In the genomic region with DNA sequence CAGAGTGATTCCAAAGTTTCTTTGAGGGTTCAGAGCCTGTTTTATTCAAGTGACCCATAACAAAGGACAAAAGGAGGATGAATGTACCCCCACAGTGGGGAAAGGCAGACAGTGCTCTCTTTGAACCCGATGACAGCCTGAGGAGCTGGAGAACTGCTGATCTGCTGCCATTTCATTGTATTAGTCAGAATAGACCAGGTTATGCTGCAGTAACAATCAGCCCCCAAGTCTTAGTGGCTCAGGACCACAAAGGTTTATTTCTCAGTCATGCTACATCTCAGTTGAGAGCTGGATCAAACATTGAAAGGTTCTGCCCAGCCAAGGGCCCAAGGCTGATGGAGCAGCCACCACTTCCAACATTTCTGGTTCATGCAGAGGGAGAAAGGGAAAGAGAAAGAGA, we compare ENCODE assay signal across 40 cellular contexts.
"Had no signal": no experiment of that assay in that cellular context is flagged by ENCODE, and none has a peak within 500 bp of the region (broad histone marks: within the 10 kb centered on the region; RNA-seq: fewer than 3 reads in every experiment).

No MANE protein-coding gene starts in this region.

- H3K9me3 ChIP-seq: adrenal gland, ascending aorta, body of pancreas had no signal

- DNase-seq: activated effector memory CD4-positive, alpha-beta T cell treated with anti-CD3 and anti-CD28 coated beads, Interleukin-2, amount 50 U/mL, for 16 hours; activated effector memory CD4-positive, alpha-beta T cell treated with Interleukin-2 at 50 U/mL for 16 hours; activated gamma-delta T cell; activated gamma-delta T cell treated with Interleukin-2 at 50 U/mL for 16 hours; activated naive CD4-positive, alpha-beta T cell; activated naive CD4-positive, alpha-beta T cell treated with anti-CD3 and anti-CD28 coated beads for 36 hours; activated naive CD4-positive, alpha-beta T cell treated with anti-CD3 and anti-CD28 coated beads, Interleukin-2, amount 10 ng/mL, durations not matched to agents 7 days and 5 days; activated naive CD4-positive, alpha-beta T cell treated with anti-CD3 and anti-CD28 coated beads, Interleukin-2, amount 50 U/mL, for 16 hours; activated naive CD4-positive, alpha-beta T cell treated with Interleukin-2 at 50 U/mL for 16 hours; activated naive CD8-positive, alpha-beta T cell treated with anti-CD3 and anti-CD28 coated beads for 36 hours; activated naive CD8-positive, alpha-beta T cell treated with anti-CD3 and anti-CD28 coated beads, Interleukin-2, amount 10 ng/mL, durations not matched to agents 7 days and 5 days; activated naive CD8-positive, alpha-beta T cell treated with anti-CD3 and anti-CD28 coated beads, Interleukin-2, amount 50 U/mL, for 24 hours; activated T-cell treated with anti-CD3 and anti-CD28 coated beads, Interleukin-2, amount 50 U/mL, for 1 hour; activated T-cell treated with anti-CD3 and anti-CD28 coated beads, Interleukin-2, amount 50 U/mL, for 24 hours; activated T-cell treated with anti-CD3 and anti-CD28 coated beads, Interleukin-2, amount 50 U/mL, for 4 hours; activated T-cell treated with anti-CD3 and anti-CD28 coated beads, Interleukin-2, amount 50 U/mL, for 48 hours; activated T-cell treated with anti-CD3 and anti-CD28 coated beads, Interleukin-2, amount 50 U/mL, for 72 hours; adrenal gland; amniotic stem cell; amygdala; anterior cingulate cortex; aorta; body of pancreas; brain microvascular endothelial cell; caudate nucleus; central memory CD4-positive, alpha-beta T cell; cerebellar nuclear complex had no signal

- FAIRE-seq: astrocyte, bronchial epithelial cell had no signal

- H3K4me1 ChIP-seq: adrenal gland, ascending aorta, body of pancreas, breast epithelium had no signal

- H3K27ac ChIP-seq: adrenal gland, ascending aorta, body of pancreas, brain microvascular endothelial cell, breast epithelium, cardiac muscle cell had no signal

- ATAC-seq: activated naive CD4-positive, alpha-beta T cell treated with anti-CD3 and anti-CD28 coated beads, Interleukin-2, amount 50 U/mL, for 72 hours; activated naive CD8-positive, alpha-beta T cell treated with anti-CD3 and anti-CD28 coated beads, Interleukin-2, amount 50 U/mL, for 24 hours; activated T-cell treated with anti-CD3 and anti-CD28 coated beads, Interleukin-2, amount 50 U/mL, for 4 hours; activated T-cell treated with anti-CD3 and anti-CD28 coated beads, Interleukin-2, amount 50 U/mL, for 72 hours; activated T-helper 17 cell treated with anti-CD3 and anti-CD28 coated beads, Interleukin-2, amount 50 U/mL, for 72 hours; body of pancreas had no signal

- H3K36me3 ChIP-seq: adrenal gland, ascending aorta, brain microvascular endothelial cell, breast epithelium, cardiac muscle cell had no signal

- H3K27ac Mint-ChIP-seq: activated naive CD4-positive, alpha-beta T cell treated with anti-CD3 and anti-CD28 coated beads for 36 hours; activated naive CD4-positive, alpha-beta T cell treated with anti-CD3 and anti-CD28 coated beads, Interleukin-2, amount 10 ng/mL, durations not matched to agents 7 days and 5 days; activated naive CD4-positive, alpha-beta T cell treated with anti-CD3 and anti-CD28 coated beads, Interleukin-2, amount 50 U/mL, for 24 hours; activated naive CD4-positive, alpha-beta T cell treated with anti-CD3 and anti-CD28 coated beads, Interleukin-2, amount 50 U/mL, for 72 hours; activated naive CD8-positive, alpha-beta T cell; activated naive CD8-positive, alpha-beta T cell treated with anti-CD3 and anti-CD28 coated beads for 36 hours; activated naive CD8-positive, alpha-beta T cell treated with anti-CD3 and anti-CD28 coated beads, Interleukin-2, amount 10 ng/mL, durations not matched to agents 7 days and 5 days; activated naive CD8-positive, alpha-beta T cell treated with anti-CD3 and anti-CD28 coated beads, Interleukin-2, amount 50 U/mL, for 24 hours; activated T-cell treated with anti-CD3 and anti-CD28 coated beads, Interleukin-2, amount 50 U/mL, for 24 hours; activated T-cell treated with anti-CD3 and anti-CD28 coated beads, Interleukin-2, amount 50 U/mL, for 72 hours; activated T-helper 1 cell treated with anti-CD3 and anti-CD28 coated beads, Interleukin-12 subunit alpha, Interleukin-12 subunit beta, Interleukin-2, Interleukin-4 antibody, amounts not matched to agents 30 ng/mL and 10 ng/mL and 1 ng/mL, durations not matched to agents 14 hours and 24 hours and 36 hours; activated T-helper 17 cell treated with anti-CD3 and anti-CD28 coated beads, Interleukin-2, amount 50 U/mL, for 72 hours; activated T-helper 2 cell treated with anti-CD3 and anti-CD28 coated beads, Interferon-gamma antibody, Interleukin-2, Interleukin-4, amounts not matched to agents 10 μg/mL and 5 μg/mL and 100 μg/mL, durations not matched to agents 14 hours and 24 hours and 36 hours; brain had no signal

- H3K4me1 Mint-ChIP-seq: activated naive CD4-positive, alpha-beta T cell treated with anti-CD3 and anti-CD28 coated beads, Interleukin-2, amount 10 ng/mL, durations not matched to agents 7 days and 5 days; activated naive CD4-positive, alpha-beta T cell treated with anti-CD3 and anti-CD28 coated beads, Interleukin-2, amount 50 U/mL, for 24 hours; brain; central memory CD8-positive, alpha-beta T cell had no signal

- H3K27me3 Mint-ChIP-seq: activated naive CD4-positive, alpha-beta T cell treated with anti-CD3 and anti-CD28 coated beads, Interleukin-2, amount 10 ng/mL, durations not matched to agents 7 days and 5 days; activated naive CD8-positive, alpha-beta T cell treated with anti-CD3 and anti-CD28 coated beads, Interleukin-2, amount 50 U/mL, for 24 hours; brain had no signal

- H3K4me3 Mint-ChIP-seq: activated naive CD4-positive, alpha-beta T cell treated with anti-CD3 and anti-CD28 coated beads for 36 hours; activated naive CD4-positive, alpha-beta T cell treated with anti-CD3 and anti-CD28 coated beads, Interleukin-2, amount 10 ng/mL, durations not matched to agents 7 days and 5 days; activated naive CD4-positive, alpha-beta T cell treated with anti-CD3 and anti-CD28 coated beads, Interleukin-2, amount 50 U/mL, for 24 hours; activated naive CD8-positive, alpha-beta T cell; activated naive CD8-positive, alpha-beta T cell treated with anti-CD3 and anti-CD28 coated beads for 36 hours; activated naive CD8-positive, alpha-beta T cell treated with anti-CD3 and anti-CD28 coated beads, Interleukin-2, amount 10 ng/mL, durations not matched to agents 7 days and 5 days; activated naive CD8-positive, alpha-beta T cell treated with anti-CD3 and anti-CD28 coated beads, Interleukin-2, amount 50 U/mL, for 24 hours; activated T-cell treated with anti-CD3 and anti-CD28 coated beads, Interleukin-2, amount 50 U/mL, for 24 hours; activated T-cell treated with anti-CD3 and anti-CD28 coated beads, Interleukin-2, amount 50 U/mL, for 4 hours; activated T-cell treated with anti-CD3 and anti-CD28 coated beads, Interleukin-2, amount 50 U/mL, for 72 hours; activated T-helper 1 cell treated with anti-CD3 and anti-CD28 coated beads, Interleukin-12 subunit alpha, Interleukin-12 subunit beta, Interleukin-2, Interleukin-4 antibody, amounts not matched to agents 30 ng/mL and 10 ng/mL and 1 ng/mL, durations not matched to agents 14 hours and 24 hours and 36 hours; activated T-helper 17 cell treated with anti-CD3 and anti-CD28 coated beads, Interleukin-2, amount 50 U/mL, for 72 hours; brain; central memory CD8-positive, alpha-beta T cell had no signal

- H3K4me3 ChIP-seq: adrenal gland, ascending aorta, body of pancreas, breast epithelium, cardiac muscle cell had no signal

- H3K36me3 Mint-ChIP-seq: activated naive CD4-positive, alpha-beta T cell treated with anti-CD3 and anti-CD28 coated beads, Interleukin-2, amount 10 ng/mL, durations not matched to agents 7 days and 5 days; activated naive CD4-positive, alpha-beta T cell treated with anti-CD3 and anti-CD28 coated beads, Interleukin-2, amount 50 U/mL, for 24 hours; activated naive CD4-positive, alpha-beta T cell treated with anti-CD3 and anti-CD28 coated beads, Interleukin-2, amount 50 U/mL, for 72 hours; activated naive CD8-positive, alpha-beta T cell; activated naive CD8-positive, alpha-beta T cell treated with anti-CD3 and anti-CD28 coated beads, Interleukin-2, amount 10 ng/mL, durations not matched to agents 7 days and 5 days had no signal

- H3K9me3 Mint-ChIP-seq: activated naive CD4-positive, alpha-beta T cell treated with anti-CD3 and anti-CD28 coated beads, Interleukin-2, amount 10 ng/mL, durations not matched to agents 7 days and 5 days; activated naive CD4-positive, alpha-beta T cell treated with anti-CD3 and anti-CD28 coated beads, Interleukin-2, amount 50 U/mL, for 24 hours; activated naive CD4-positive, alpha-beta T cell treated with anti-CD3 and anti-CD28 coated beads, Interleukin-2, amount 50 U/mL, for 72 hours; activated naive CD8-positive, alpha-beta T cell treated with anti-CD3 and anti-CD28 coated beads, Interleukin-2, amount 50 U/mL, for 24 hours; activated T-cell treated with anti-CD3 and anti-CD28 coated beads, Interleukin-2, amount 50 U/mL, for 24 hours; activated T-helper 1 cell treated with anti-CD3 and anti-CD28 coated beads, Interleukin-12 subunit alpha, Interleukin-12 subunit beta, Interleukin-2, Interleukin-4 antibody, amounts not matched to agents 30 ng/mL and 10 ng/mL and 1 ng/mL, durations not matched to agents 14 hours and 24 hours and 36 hours; activated T-helper 17 cell treated with anti-CD3 and anti-CD28 coated beads, Interleukin-2, amount 50 U/mL, for 72 hours; activated T-helper 2 cell treated with anti-CD3 and anti-CD28 coated beads, Interferon-gamma antibody, Interleukin-2, Interleukin-4, amounts not matched to agents 10 μg/mL and 5 μg/mL and 100 μg/mL, durations not matched to agents 14 hours and 24 hours and 36 hours; central memory CD8-positive, alpha-beta T cell had no signal

- H3K27me3 ChIP-seq: adrenal gland, ascending aorta, body of pancreas, brain microvascular endothelial cell, breast epithelium, cardiac muscle cell had no signal
